ENCODE assay signal across 1 cellular context in the genomic region with DNA sequence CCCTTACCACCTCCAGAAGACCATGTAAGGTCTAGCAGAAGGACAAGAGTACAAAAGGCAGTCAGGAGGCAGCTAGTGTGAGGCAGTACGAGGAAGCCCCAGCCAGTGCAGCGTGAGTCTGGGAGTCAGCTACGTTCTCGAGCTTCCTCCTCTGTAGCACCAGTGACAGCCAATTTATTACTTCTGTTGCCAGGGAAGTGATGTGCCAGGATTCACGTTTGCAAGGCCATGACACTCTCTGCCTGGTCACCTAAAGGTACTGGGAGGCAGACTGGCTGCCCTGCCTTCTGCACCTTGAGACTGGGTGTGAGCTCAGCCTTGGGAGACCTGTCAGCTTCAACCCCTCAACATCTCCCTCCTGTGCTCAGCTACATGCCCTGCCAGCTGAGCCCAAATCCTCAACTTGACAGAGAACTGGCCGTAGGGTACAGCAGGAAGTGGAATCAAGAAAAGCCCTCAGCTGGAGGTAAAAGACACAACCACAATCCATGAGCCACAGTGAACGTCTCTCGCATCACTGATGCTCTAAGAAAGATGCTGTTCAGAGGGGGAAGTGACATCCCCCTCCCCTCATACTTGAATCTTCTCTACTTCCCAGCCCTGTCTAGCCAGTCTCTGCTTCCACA.
TF ChIP-seq lines count a peak whose summit lies in the region.

No MANE protein-coding gene starts in this region.

TF ChIP-seq in H1, 55 proteins besides CTCF, POLR2A, EP300 and RAD21:
- TF ChIP-seq, protein P1, sequence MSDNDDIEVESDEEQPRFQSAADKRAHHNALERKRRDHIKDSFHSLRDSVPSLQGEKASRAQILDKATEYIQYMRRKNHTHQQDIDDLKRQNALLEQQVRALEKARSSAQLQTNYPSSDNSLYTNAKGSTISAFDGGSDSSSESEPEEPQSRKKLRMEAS (IDR thresholded peaks at IDR 0.05), result no peak
- TF ChIP-seq TCF12 (IDR thresholded peaks at IDR 0.05; ENCODE audit: low read depth, low read length) (no peak), EZH2 (IDR thresholded peaks at IDR 0.05; ENCODE audit: low read depth, low read length, severe bottlenecking) (no peak), ZNF274 (IDR thresholded peaks at IDR 0.05; ENCODE audit: borderline replicate concordance, extremely low read depth, low read length) (no peak), BRCA1 (IDR thresholded peaks at IDR 0.05; ENCODE audit: low read depth, low read length) (no peak), ASH2L (IDR thresholded peaks at IDR 0.05; ENCODE audit: low read length) (no peak), SIX5 (IDR thresholded peaks at IDR 0.05; ENCODE audit: low read depth, low read length) (no peak), TBP (IDR thresholded peaks at IDR 0.05; ENCODE audit: low read depth, low read length) (no peak), HDAC6 (IDR thresholded peaks at IDR 0.05; ENCODE audit: low read depth, low read length) (no peak), SIRT6 (IDR thresholded peaks at IDR 0.05; ENCODE audit: low read length) (no peak), TAF7 (optimal IDR thresholded peaks at IDR 0.05; ENCODE audit: borderline replicate concordance, low read depth, low read length) (no peak), KDM5A (IDR thresholded peaks at IDR 0.05; ENCODE audit: low read length) (no peak), BCL11A (IDR thresholded peaks at IDR 0.05; ENCODE audit: low read depth in 2 of 2, low read length in 2 of 2) (no peak), SP2 (IDR thresholded peaks at IDR 0.05; ENCODE audit: low read length) (no peak)
